ENCODE assay signal across 14 cellular contexts in genomic region chr6:81987293-81987692, GRCh38.
A peak's percentile ranks its signal among the peaks of the same experiment; 100 is the strongest.
DNase-seq lines count a peak whose midpoint lies in the region; ATAC-seq, FAIRE-seq and TF ChIP-seq lines count a peak whose summit lies in the region.
"Had no signal": no experiment of that assay in that cellular context is flagged by ENCODE, and none has a peak within 500 bp of the region (broad histone marks: within the 10 kb centered on the region; RNA-seq: fewer than 3 reads in every experiment).

No MANE protein-coding gene starts in this region.

- H3K4me2 ChIP-seq in endothelial cell of umbilical vein (ENCODE audit: insufficient read depth, low read length): no peak overlapping the region
- H3K4me2 ChIP-seq: A549 had no signal

- dilution Hi-C loops in endothelial cell of umbilical vein (cut with MboI; ENCODE audit: extremely low pct_ligation_motif_present, low sequenced_read_pairs): no loop called here

- TF ChIP-seq CTCF in endothelial cell of umbilical vein (IDR thresholded peaks at IDR 0.05; ENCODE audit: extremely low read depth in 1 of 2, insufficient read depth in 1 of 2, low read depth in 1 of 2, low read length in 2 of 2): no peak

- H3K27me3 ChIP-seq in endothelial cell of umbilical vein (ENCODE audit: control insufficient read depth in 2 of 2, insufficient read depth in 2 of 2, low read length in 2 of 2): no peaks in the 10 kb centered on the region
- H3K27me3 ChIP-seq: BE2C had no signal

- no peaks in the 10 kb centered on the region for H3K79me2 ChIP-seq in endothelial cell of umbilical vein (ENCODE audit: control insufficient read depth, insufficient read depth, low read length)

- no peak overlapping the region for H3K4me3 ChIP-seq in endothelial cell of umbilical vein (replicated peaks in 1 of 3; ENCODE audit: insufficient read depth in 1 of 3, low read depth in 1 of 3, low read length in 3 of 3)
- H3K4me3 ChIP-seq: A549 had no signal

- ATAC-seq in HG03159 (IDR thresholded peaks at IDR 0.05; ENCODE audit: unreplicated experiment): no peak
- ATAC-seq: A549 had no signal

- no peak overlapping the region for H3K9ac ChIP-seq in endothelial cell of umbilical vein (replicated peaks; ENCODE audit: extremely low read depth, insufficient read depth, low read length)

- CTCF ChIA-PET in endothelial cell of umbilical vein (lab: Charles Lee): interaction anchor here (2.3 kb wide), 1 partner anchor 19 kb away, joined by 8 read pairs; no protein-coding TSS in a partner anchor

- intact Hi-C loops in endothelial cell of umbilical vein (cut with micrococcal nuclease): no loop called here

- no peak for FAIRE-seq in endothelial cell of umbilical vein (lab: Jason Lieb, UNC)
- FAIRE-seq: A549 had no signal

- TF ChIP-seq POLR2A in endothelial cell of umbilical vein (IDR thresholded peaks at IDR 0.05; ENCODE audit: low read depth, low read length): no peak

- no peak overlapping the region for H3K27ac ChIP-seq in endothelial cell of umbilical vein (ENCODE audit: insufficient read depth, low read depth, low read length)
- H3K27ac ChIP-seq: A549, C4-2B, HL-60 had no signal

- no peaks in the 10 kb centered on the region for H3K9me3 ChIP-seq in endothelial cell of umbilical vein (replicated peaks; ENCODE audit: control insufficient read depth, insufficient read depth, low read length)
- H3K9me3 ChIP-seq: A549, BE2C had no signal

- no peak overlapping the region for H2AFZ ChIP-seq in endothelial cell of umbilical vein (ENCODE audit: low read depth, low read length)

- POLR2A ChIA-PET in endothelial cell of umbilical vein (lab: Charles Lee): no interaction called here

- H3K9me1 ChIP-seq in endothelial cell of umbilical vein (replicated peaks; ENCODE audit: control insufficient read depth, extremely low read depth, insufficient read depth, low read length): no peaks in the 10 kb centered on the region

- H3K4me1 ChIP-seq in endothelial cell of umbilical vein (ENCODE audit: control insufficient read depth, extremely low read depth, insufficient read depth, low read length): peaks cover 2% of the 10 kb centered on the region
- H3K4me1 ChIP-seq: A549, BE2C had no signal

- H4K20me1 ChIP-seq in endothelial cell of umbilical vein (replicated peaks; ENCODE audit: control insufficient read depth, extremely low read depth, insufficient read depth, low read length): no peaks in the 10 kb centered on the region

- DNase-seq in KBM-7 (peak; percentile 25), OCI-M1 (lab: John Stamatoyannopoulos, UW) (peak; percentile 19), endothelial cell of umbilical vein (ENCODE audit: low read depth, low spot score) (no peak), DMS79 (lab: John Stamatoyannopoulos, UW) (no peak), COLO829 (ENCODE audit: low spot score) (no peak)
- DNase-seq: BE2C; CD4-positive, alpha-beta memory T cell; COR-L47; HCEC 1CT; IMR-90 had no signal

- in situ Hi-C loops in KBM-7 (cut with MboI; ENCODE audit: low pct_unique_long_range_greater_than_20kb, low sequenced_read_pairs): loop anchor here (25.0 kb wide), 1 partner anchor 225 kb away; the partner anchor contains the start of gene TENT5A

- no peaks in the 10 kb centered on the region for H3K36me3 ChIP-seq in endothelial cell of umbilical vein (ENCODE audit: control insufficient read depth in 2 of 2, extremely low read depth in 1 of 2, insufficient read depth in 2 of 2, low read length in 2 of 2)
- H3K36me3 ChIP-seq: BE2C had no signal

- BruUV-seq in endothelial cell of umbilical vein (replicated peaks; lab: Mats Ljungman, UMichigan): no TSS peak

TF ChIP-seq in endothelial cell of umbilical vein, 7 proteins besides CTCF, POLR2A, EP300 and RAD21:
- TF ChIP-seq GATA2 (IDR thresholded peaks at IDR 0.05; ENCODE audit: insufficient read depth, insufficient read length, low read depth, low read length): peak; percentile 19
- no peak for TF ChIP-seq FOS (IDR thresholded peaks at IDR 0.05; ENCODE audit: borderline replicate concordance, insufficient read depth, low read length)
- TF ChIP-seq JUN (IDR thresholded peaks at IDR 0.05; ENCODE audit: borderline replicate concordance, insufficient read depth, insufficient read length, low read depth): no peak
- no peak for TF ChIP-seq EZH2 (IDR thresholded peaks at IDR 0.05; ENCODE audit: borderline replicate concordance, low read depth, low read length, severe bottlenecking)

Comparison
In these comparisons a context has a peak if more than half of its experiments do, and no peak if none do; other contexts are left out.
1. DNase-seq: peak in KBM-7 (single experiment) and OCI-M1 (single experiment); none in endothelial cell of umbilical vein (single experiment), DMS79 (single experiment) and COLO829 (single experiment).